1 cellular context compared by ENCODE assay signal in the genomic region with DNA sequence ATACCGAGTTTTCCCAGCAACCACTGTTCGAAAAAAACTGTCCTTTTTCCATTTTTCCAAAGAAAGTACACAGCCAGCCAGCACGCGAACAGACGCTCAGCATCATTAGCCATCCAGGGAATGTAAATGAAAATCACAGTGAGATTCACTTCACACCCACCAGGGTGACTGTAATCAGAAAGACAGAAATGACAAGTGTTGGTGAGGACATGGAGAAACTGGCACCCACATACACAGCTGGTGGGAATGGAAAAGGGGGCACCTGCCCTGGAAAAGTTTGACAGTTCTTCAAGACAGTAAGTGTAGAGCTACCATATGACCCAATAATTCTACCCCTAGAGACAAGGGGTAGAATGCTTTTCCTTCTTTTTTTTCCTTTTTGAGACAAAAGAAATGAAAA.
TF ChIP-seq lines count a peak whose summit lies in the region.

No MANE protein-coding gene starts in this region.

TF ChIP-seq in H1, 55 proteins besides CTCF, POLR2A, EP300 and RAD21:
- TF ChIP-seq, protein P1, sequence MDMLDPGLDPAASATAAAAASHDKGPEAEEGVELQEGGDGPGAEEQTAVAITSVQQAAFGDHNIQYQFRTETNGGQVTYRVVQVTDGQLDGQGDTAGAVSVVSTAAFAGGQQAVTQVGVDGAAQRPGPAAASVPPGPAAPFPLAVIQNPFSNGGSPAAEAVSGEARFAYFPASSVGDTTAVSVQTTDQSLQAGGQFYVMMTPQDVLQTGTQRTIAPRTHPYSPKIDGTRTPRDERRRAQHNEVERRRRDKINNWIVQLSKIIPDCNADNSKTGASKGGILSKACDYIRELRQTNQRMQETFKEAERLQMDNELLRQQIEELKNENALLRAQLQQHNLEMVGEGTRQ (IDR thresholded peaks at IDR 0.05; ENCODE audit: low read length): no peak
- no peak for TF ChIP-seq TEAD4 (IDR thresholded peaks at IDR 0.05; ENCODE audit: low read depth, low read length)
- no peak for TF ChIP-seq RNF2 (IDR thresholded peaks at IDR 0.05; ENCODE audit: borderline replicate concordance, low read depth, low read length, missing control alignments, poor library complexity, severe bottlenecking)
- TF ChIP-seq SAP30 (IDR thresholded peaks at IDR 0.05; ENCODE audit: insufficient read depth, insufficient replicate concordance, low read length): no peak
- TF ChIP-seq SP1 (IDR thresholded peaks at IDR 0.05; ENCODE audit: low read depth, low read length): no peak
